ENCODE assay signal across 8 cellular contexts in the genomic region with DNA sequence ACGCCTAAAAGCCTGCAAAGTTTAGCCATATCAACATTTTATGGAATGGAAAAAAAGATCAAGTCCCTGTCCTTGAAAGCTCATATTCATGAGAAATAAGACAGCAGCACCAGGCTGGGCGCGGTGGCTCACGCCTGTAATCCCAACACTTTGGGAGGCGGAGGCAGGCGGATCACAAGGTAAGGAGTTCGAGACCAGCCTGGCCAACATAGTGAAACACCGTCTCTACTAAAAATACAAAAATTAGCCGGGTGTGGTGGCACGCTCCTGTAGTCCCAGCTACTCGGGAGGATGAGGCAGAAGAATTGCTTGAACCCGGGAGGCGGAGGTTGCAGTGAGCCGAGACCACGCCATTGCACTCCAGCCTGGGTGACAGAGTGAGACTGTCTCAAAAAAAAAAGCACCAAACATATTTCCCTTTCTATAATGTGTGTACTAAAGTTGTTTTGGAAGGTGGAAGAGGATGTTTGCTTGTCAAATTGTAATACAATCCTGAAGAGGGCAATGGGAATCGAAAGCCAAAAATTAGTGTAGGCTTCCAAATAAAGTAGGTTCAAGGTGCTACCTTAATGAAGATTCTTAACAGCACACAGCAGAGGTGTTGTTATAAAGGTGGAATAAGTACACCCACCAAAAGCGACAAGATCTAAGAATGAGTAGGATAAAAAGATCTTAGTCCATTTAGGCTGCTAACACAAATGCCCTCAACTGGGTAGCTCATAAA. TPM values are rescaled to one million over a fixed set of nuclear protein-coding genes. Genes with fewer than 3 reads are reported as not detected.
DNase-seq lines count a peak whose midpoint lies in the region; ATAC-seq, FAIRE-seq and TF ChIP-seq lines count a peak whose summit lies in the region.
"Not testable (repeated sequence)": the region's sequence is repeated elsewhere in the genome, so short reads cannot be mapped to it uniquely, and the experiment has no call there.

No MANE protein-coding gene starts in this region.

- H3K27ac ChIP-seq in body of pancreas (peak overlapping the region; percentile 83 to 98 (median 97)), esophagus muscularis mucosa (replicated peaks in 1 of 4) (peak overlapping the region; percentile 98 to 100 (median 99)), HepG2 (ENCODE audit: extremely low read length, insufficient read depth, low read length) (peak overlapping the region; percentile 94), ovary (peak overlapping the region in 1 of 2 donors; percentile 97)
- H3K27ac ChIP-seq in thymus (ENCODE audit: low read depth) = not testable (repeated sequence)

- not testable (repeated sequence) for BruUV-seq in Caco-2 (replicated peaks; lab: Mats Ljungman, UMichigan); HepG2 (replicated peaks; lab: Mats Ljungman, UMichigan)

- not testable (repeated sequence) for TF ChIP-seq POLR2A in body of pancreas (IDR thresholded peaks at IDR 0.05); esophagus muscularis mucosa (IDR thresholded peaks at IDR 0.05; ENCODE audit: low read depth); HepG2 (IDR thresholded peaks at IDR 0.05; ENCODE audit: insufficient read depth in 1 of 2, low read depth in 2 of 2, low read length in 2 of 2); ovary (IDR thresholded peaks at IDR 0.05)

- not testable (repeated sequence) for H4K20me1 ChIP-seq in Loucy (ENCODE audit: insufficient read depth, low read length, poor library complexity, severe bottlenecking)
- H4K20me1 ChIP-seq in HepG2 (ENCODE audit: insufficient read depth, low read length) = peaks cover 28% of the 10 kb centered on the region

- peaks cover 22% of the 10 kb centered on the region for H3K36me3 Mint-ChIP-seq in Caco-2 (ENCODE audit: insufficient read depth, unreplicated experiment)
- H3K36me3 Mint-ChIP-seq in activated CD4-positive, alpha-beta T cell treated with anti-CD3 and anti-CD28 coated beads, Interleukin-2, amount 10 ng/mL, durations not matched to agents 24 days and 14 days (ENCODE audit: low read depth) = peaks cover 12% of the 10 kb centered on the region

- not testable (repeated sequence) for H3K4me1 Mint-ChIP-seq in Caco-2 (ENCODE audit: low read depth, unreplicated experiment)
- peaks cover 31% of the 10 kb centered on the region for H3K4me1 Mint-ChIP-seq in activated CD4-positive, alpha-beta T cell treated with anti-CD3 and anti-CD28 coated beads, Interleukin-2, amount 10 ng/mL, durations not matched to agents 24 days and 14 days

- TF ChIP-seq CTCF in Caco-2 (IDR thresholded peaks at IDR 0.05; ENCODE audit: insufficient read depth in 1 of 2, low read depth in 1 of 2, low read length in 1 of 2, severe bottlenecking in 1 of 2, unreplicated experiment in 1 of 2); Loucy (conservative IDR thresholded peaks at IDR 0.05; ENCODE audit: low read length); body of pancreas (IDR thresholded peaks at IDR 0.05); esophagus muscularis mucosa (IDR thresholded peaks at IDR 0.05); HepG2 (CRISPR knock-in tag; IDR thresholded peaks at IDR 0.05); ovary (IDR thresholded peaks at IDR 0.05): not testable (repeated sequence)

- H3K4me1 ChIP-seq in Caco-2 (peaks cover 22% of the 10 kb centered on the region; the same call in 1 of the 2 replicates), Loucy (ENCODE audit: insufficient read depth, low read length, poor library complexity, severe bottlenecking) (peaks cover 24% of the 10 kb centered on the region), body of pancreas (peaks cover 36% of the 10 kb centered on the region), esophagus muscularis mucosa (peaks cover 16 to 53% (median 42%) of the 10 kb centered on the region in 4 donors), HepG2 (ENCODE audit: insufficient read depth, low read length) (peaks cover 52% of the 10 kb centered on the region)
- H3K4me1 ChIP-seq in ovary (ENCODE audit: insufficient read depth); thymus (ENCODE audit: control insufficient read depth, insufficient read depth, low read length): not testable (repeated sequence)

- H3K9me2 ChIP-seq in Loucy (replicated peaks; ENCODE audit: low read depth, low read length) = not testable (repeated sequence)

- H3F3A ChIP-seq in Loucy (ENCODE audit: low read depth) = not testable (repeated sequence)

- peak overlapping the region; percentile 94 for H3K9ac ChIP-seq in Loucy (ENCODE audit: low read depth, low read length, poor library complexity, severe bottlenecking)
- H3K9ac ChIP-seq in HepG2 (ENCODE audit: insufficient read depth, low read depth, low read length) = peak overlapping the region; percentile 98

- not testable (repeated sequence) for FAIRE-seq in HepG2 (lab: Jason Lieb, UNC)

- H3K27me3 ChIP-seq in Caco-2 (replicated peaks; ENCODE audit: control insufficient read depth, insufficient read depth, low read length); Loucy (ENCODE audit: insufficient read depth, low read length, poor library complexity, severe bottlenecking); body of pancreas; esophagus muscularis mucosa; HepG2 (ENCODE audit: control insufficient read depth in 1 of 2, insufficient read depth in 2 of 2, low read length in 2 of 2); ovary; thymus (ENCODE audit: control insufficient read depth, insufficient read depth): not testable (repeated sequence)

- H3K27ac Mint-ChIP-seq in Caco-2 (ENCODE audit: unreplicated experiment) = peak overlapping the region; percentile 93
- H3K27ac Mint-ChIP-seq in activated CD4-positive, alpha-beta T cell treated with anti-CD3 and anti-CD28 coated beads, Interleukin-2, amount 10 ng/mL, durations not matched to agents 24 days and 14 days = peak overlapping the region; percentile 99

- in situ Hi-C loops in HepG2 (cut with HindIII; ENCODE audit: extremely low pct_ligation_motif_present, low pct_unique_long_range_greater_than_20kb) = loop anchor here (5.0 kb wide), 1 partner anchor 328 kb away; the partner anchor contains the start of gene FBXO33

- not testable (repeated sequence) for DNase-seq in Caco-2; esophagus muscularis mucosa (ENCODE audit: extremely low spot score); HepG2 (ENCODE audit: low spot score); ovary
- peak; percentile 51 for DNase-seq in activated CD4-positive, alpha-beta T cell treated with anti-CD3 and anti-CD28 coated beads, Interleukin-2, amount 10 ng/mL, durations not matched to agents 24 days and 14 days
- peak in 2 of 4 donors; percentile 5 to 21 for DNase-seq in body of pancreas

- H3K4me3 ChIP-seq in Caco-2 (ENCODE audit: low read depth, low read length) (peak overlapping the region; percentile 76), Loucy (ENCODE audit: low read length, poor library complexity, severe bottlenecking) (peak overlapping the region; percentile 94), esophagus muscularis mucosa (peak overlapping the region; percentile 84 to 99 (median 90)), HepG2 (replicated peaks in 1 of 3; ENCODE audit: insufficient read depth in 1 of 3, low read depth in 2 of 3, low read length in 3 of 3) (peak overlapping the region; percentile 81 to 91 (median 90)), ovary (peak overlapping the region; percentile 77), thymus (ENCODE audit: low read length) (peak overlapping the region; percentile 98)
- not testable (repeated sequence) for H3K4me3 ChIP-seq in body of pancreas

- peak overlapping the region; percentile 87 for H3K4me3 Mint-ChIP-seq in Caco-2 (ENCODE audit: unreplicated experiment)
- H3K4me3 Mint-ChIP-seq in activated CD4-positive, alpha-beta T cell treated with anti-CD3 and anti-CD28 coated beads, Interleukin-2, amount 10 ng/mL, durations not matched to agents 24 days and 14 days = peak overlapping the region; percentile 98

- POLR2A ChIA-PET in Caco-2 (lab: Charles Lee) = interaction anchor here (0.6 to 2.0 kb wide), 7 partner anchors 10 to 328 kb away, joined by 3 to 34 read pairs (median 11); partner anchors contain the start of genes FBXO33, GEMIN2 and TRAPPC6B
- POLR2A ChIA-PET in HepG2 (lab: Yijun Ruan, JAX) = interaction anchor here (0.8 to 8.0 kb wide), 20 partner anchors 12 to 349 kb away, joined by 3 to 285 read pairs (median 20); partner anchors contain the start of genes FBXO33, GEMIN2, PNN and TRAPPC6B

- H3K4me2 ChIP-seq in Loucy (ENCODE audit: low read depth, low read length, poor library complexity, severe bottlenecking) (peak overlapping the region; percentile 97), HepG2 (ENCODE audit: low read depth, low read length) (peak overlapping the region; percentile 78)

- not testable (repeated sequence) for TF ChIP-seq RAD21 in HepG2 (CRISPR knock-in tag; IDR thresholded peaks at IDR 0.05)

- ATAC-seq in body of pancreas, HepG2: not testable (repeated sequence)

- H3K79me2 ChIP-seq in Loucy (ENCODE audit: insufficient read depth, low read length) (peaks cover 29% of the 10 kb centered on the region), HepG2 (ENCODE audit: insufficient read depth, low read length) (peaks cover 40% of the 10 kb centered on the region)

- not testable (repeated sequence) for H3K36me3 ChIP-seq in Caco-2 (ENCODE audit: control insufficient read depth, insufficient read depth, low read length); Loucy (ENCODE audit: insufficient read depth, low read length); body of pancreas (replicated peaks in 1 of 2; ENCODE audit: insufficient read depth in 1 of 2, low read depth in 2 of 2); esophagus muscularis mucosa; HepG2 (replicated peaks in 1 of 2; ENCODE audit: control insufficient read depth in 1 of 2, insufficient read depth in 2 of 2, low read length in 2 of 2); ovary; thymus (ENCODE audit: control insufficient read depth, insufficient read depth)

- not testable (repeated sequence) for H3K9me3 ChIP-seq in Caco-2; Loucy (ENCODE audit: insufficient read depth, low read depth, low read length); body of pancreas; esophagus muscularis mucosa; HepG2 (ENCODE audit: low read length); ovary; thymus (ENCODE audit: control insufficient read depth)

- TF ChIP-seq EP300 in esophagus muscularis mucosa (IDR thresholded peaks at IDR 0.05); HepG2 (IDR thresholded peaks at IDR 0.05; ENCODE audit: low read depth in 2 of 2, low read length in 2 of 2); HepG2 (CRISPR knock-in tag; IDR thresholded peaks at IDR 0.05; ENCODE audit: borderline replicate concordance); ovary (IDR thresholded peaks at IDR 0.05): not testable (repeated sequence)

- CTCF ChIA-PET in Caco-2 (lab: Charles Lee) = interaction anchor here (1.5 kb wide), 1 partner anchor 66 kb away, joined by 9 read pairs; the partner anchor contains the start of gene TRAPPC6B
- CTCF ChIA-PET in HepG2 (lab: Yijun Ruan, JAX; ENCODE audit: low intra/inter-chr PET ratio, low total read pairs) = not testable (repeated sequence)

- not testable (repeated sequence) for H2AFZ ChIP-seq in Loucy (ENCODE audit: low read length); HepG2 (ENCODE audit: low read length)

- WGBS in body of pancreas, 2 donors = 54 to 57% methylated on average over 17 of the region's 17 CpGs
- WGBS in esophagus muscularis mucosa = 84% methylated on average over 17 of the region's 17 CpGs
- WGBS in HepG2 (ENCODE audit: low lambda C conversion rate) = 89% methylated on average over 17 of the region's 17 CpGs
- WGBS in ovary, 3 donors = 78 to 82% (median 79%) methylated on average over 17 of the region's 17 CpGs
- WGBS in thymus = 92% methylated on average over 17 of the region's 17 CpGs

- intact Hi-C loops in Caco-2 (cut with micrococcal nuclease; ENCODE audit: unreplicated experiment); activated CD4-positive, alpha-beta T cell treated with anti-CD3 and anti-CD28 coated beads, Interleukin-2, amount 10 ng/mL, durations not matched to agents 24 days and 14 days (cut with micrococcal nuclease); body of pancreas (cut with DNase I); HepG2 (cut with micrococcal nuclease; ENCODE audit: unreplicated experiment); ovary (cut with DNase I): not testable (repeated sequence)
- intact Hi-C loops in esophagus muscularis mucosa (cut with DNase I) = loop anchor here (5.0 to 10.0 kb wide), 2 partner anchors 68 to 161 kb away; partner anchors contain the start of gene TRAPPC6B

- not testable (repeated sequence) for H3K27me3 Mint-ChIP-seq in Caco-2 (ENCODE audit: insufficient read depth, unreplicated experiment); activated CD4-positive, alpha-beta T cell treated with anti-CD3 and anti-CD28 coated beads, Interleukin-2, amount 10 ng/mL, durations not matched to agents 24 days and 14 days

- H3K9me3 Mint-ChIP-seq in Caco-2 (ENCODE audit: unreplicated experiment); activated CD4-positive, alpha-beta T cell treated with anti-CD3 and anti-CD28 coated beads, Interleukin-2, amount 10 ng/mL, durations not matched to agents 24 days and 14 days: not testable (repeated sequence)

RNA-seq across cellular contexts. Expression of gene SEC23A, which starts 1.2 kb away (rescaled TPM):
- 90.2 and 108 TPM in 2 replicates for total RNA-seq in Caco-2 (2022)
- total RNA-seq in activated CD4-positive, alpha-beta T cell treated with anti-CD3 and anti-CD28 coated beads, Interleukin-2, amount 10 ng/mL, durations not matched to agents 24 days and 14 days = 63.5 and 65.8 TPM in 2 replicates
- total RNA-seq in body of pancreas = 10 to 100 TPM; 33.2 to 62.3 TPM
- 100 to 1,000 TPM; 181 to 222 (median 203) TPM for total RNA-seq in esophagus muscularis mucosa
- 887 and 1,365 TPM in 2 replicates for total RNA-seq in HepG2 (2016; rRNA removed; fragmentation: Illumina TruSeq; extraction: Trizol)
- 59.6 and 60.8 TPM in 2 replicates for total RNA-seq in HepG2 (2016; cell fraction: cytosol; rRNA removed; fragmentation: Illumina TruSeq; extraction: Trizol; ENCODE audit: low read depth)
- 902 and 1,277 TPM in 2 replicates for total RNA-seq in HepG2 (2016; cell fraction: insoluble cytoplasmic fraction; rRNA removed; fragmentation: Illumina TruSeq; extraction: Trizol)
- total RNA-seq in HepG2 (2016; cell fraction: membrane; rRNA removed; fragmentation: Illumina TruSeq; extraction: Trizol) = 219 and 221 TPM in 2 replicates
- 448 and 490 TPM in 2 replicates for total RNA-seq in HepG2 (2016; cell fraction: nucleus; rRNA removed; fragmentation: Illumina TruSeq; extraction: Trizol)
- polyA plus RNA-seq in HepG2 (2011; rRNA removed) = 372 and 403 TPM in 2 replicates
- polyA plus RNA-seq in HepG2 (2011; cell fraction: cytosol; rRNA removed) = 263 and 365 TPM in 2 replicates
- polyA plus RNA-seq in HepG2 (2011; cell fraction: nucleus; rRNA removed) = 164 TPM in 2 replicates
- 336 and 361 TPM in 2 replicates for polyA plus RNA-seq in HepG2 (2012)
- polyA plus RNA-seq in HepG2 (2016; cell fraction: cytosol; fragmentation: Illumina TruSeq; extraction: Trizol; ENCODE audit: low read depth) = 11.9 and 12.8 TPM in 2 replicates
- 491 and 533 TPM in 2 replicates for polyA plus RNA-seq in HepG2 (2016; cell fraction: insoluble cytoplasmic fraction; fragmentation: Illumina TruSeq; extraction: Trizol; ENCODE audit: low read depth)
- polyA plus RNA-seq in HepG2 (2016; cell fraction: membrane; fragmentation: Illumina TruSeq; extraction: Trizol; ENCODE audit: low read depth) = 53.5 and 58.9 TPM in 2 replicates
- polyA plus RNA-seq in HepG2 (2016; cell fraction: nucleus; fragmentation: Illumina TruSeq; extraction: Trizol; ENCODE audit: insufficient read depth, low read depth) = 175 and 191 TPM in 2 replicates
- 120 and 863 TPM in 2 replicates for polyA minus RNA-seq in HepG2 (2011; rRNA and poly(A)+ RNA removed; ENCODE audit: low replicate concordance)
- 860 and 1,029 TPM in 2 replicates for polyA minus RNA-seq in HepG2 (2011; cell fraction: cytosol; rRNA and poly(A)+ RNA removed)
- polyA minus RNA-seq in HepG2 (2011; cell fraction: nucleus; rRNA and poly(A)+ RNA removed) = 974 and 1,148 TPM in 2 replicates
- 10 to 100 TPM; 52.9 to 93.2 (median 87.3) TPM for total RNA-seq in ovary
- 10 to 100 TPM; 28.5 to 49.9 TPM for polyA plus RNA-seq in ovary
- polyA plus RNA-seq in thymus = 20.9 TPM

RNA-seq across cellular contexts. Expression of gene GEMIN2, which starts 9.9 kb away (rescaled TPM):
- total RNA-seq in Caco-2 (2022) (26.3 and 31.4 TPM in 2 replicates), body of pancreas (10 to 100 TPM in 1 of 2 donors, 1 to 10 TPM in 1; 2.3 to 11.4 TPM), esophagus muscularis mucosa (10 to 100 TPM; 13.7 to 20.1 (median 17.7) TPM), HepG2 (2016; rRNA removed; fragmentation: Illumina TruSeq; extraction: Trizol) (110 and 160 TPM in 2 replicates), ovary (10 to 100 TPM in 5 of 7 donors, 1 to 10 TPM in 2; 8.8 to 19.8 (median 15.5) TPM)
- total RNA-seq in activated CD4-positive, alpha-beta T cell treated with anti-CD3 and anti-CD28 coated beads, Interleukin-2, amount 10 ng/mL, durations not matched to agents 24 days and 14 days = 23.1 and 24.9 TPM in 2 replicates
- total RNA-seq in HepG2 (2016; cell fraction: cytosol; rRNA removed; fragmentation: Illumina TruSeq; extraction: Trizol; ENCODE audit: low read depth) = 22.5 and 24.2 TPM in 2 replicates
- total RNA-seq in HepG2 (2016; cell fraction: insoluble cytoplasmic fraction; rRNA removed; fragmentation: Illumina TruSeq; extraction: Trizol) = 118 and 174 TPM in 2 replicates
- total RNA-seq in HepG2 (2016; cell fraction: membrane; rRNA removed; fragmentation: Illumina TruSeq; extraction: Trizol) = 29.0 and 39.1 TPM in 2 replicates
- 61.9 and 71.2 TPM in 2 replicates for total RNA-seq in HepG2 (2016; cell fraction: nucleus; rRNA removed; fragmentation: Illumina TruSeq; extraction: Trizol)
- polyA plus RNA-seq in HepG2 (2011; rRNA removed) (33.8 and 54.8 TPM in 2 replicates), ovary (10 to 100 TPM in 1 of 2 donors, 1 to 10 TPM in 1; 8.2 to 13.1 TPM), thymus (18.2 TPM)
- polyA plus RNA-seq in HepG2 (2011; cell fraction: cytosol; rRNA removed) = 31.5 and 34.6 TPM in 2 replicates
- polyA plus RNA-seq in HepG2 (2011; cell fraction: nucleus; rRNA removed) = 39.5 and 46.0 TPM in 2 replicates
- 18.1 and 33.2 TPM in 2 replicates for polyA plus RNA-seq in HepG2 (2012)
- 9.8 and 9.9 TPM in 2 replicates for polyA plus RNA-seq in HepG2 (2016; cell fraction: cytosol; fragmentation: Illumina TruSeq; extraction: Trizol; ENCODE audit: low read depth)
- polyA plus RNA-seq in HepG2 (2016; cell fraction: insoluble cytoplasmic fraction; fragmentation: Illumina TruSeq; extraction: Trizol; ENCODE audit: low read depth) = 134 and 143 TPM in 2 replicates
- polyA plus RNA-seq in HepG2 (2016; cell fraction: membrane; fragmentation: Illumina TruSeq; extraction: Trizol; ENCODE audit: low read depth) = 15.6 and 17.8 TPM in 2 replicates
- polyA plus RNA-seq in HepG2 (2016; cell fraction: nucleus; fragmentation: Illumina TruSeq; extraction: Trizol; ENCODE audit: insufficient read depth, low read depth) = 90.7 and 93.9 TPM in 2 replicates
- 9.5 and 15.9 TPM in 2 replicates for polyA minus RNA-seq in HepG2 (2011; rRNA and poly(A)+ RNA removed; ENCODE audit: low replicate concordance)
- 14.1 and 16.6 TPM in 2 replicates for polyA minus RNA-seq in HepG2 (2011; cell fraction: cytosol; rRNA and poly(A)+ RNA removed)
- 42.9 and 52.1 TPM in 2 replicates for polyA minus RNA-seq in HepG2 (2011; cell fraction: nucleus; rRNA and poly(A)+ RNA removed)
